ENCODE assay signal across 17 cellular contexts in genomic region chr1:156880473-156880872, GRCh38. TPM values are rescaled to one million over a fixed set of nuclear protein-coding genes. Genes with fewer than 3 reads are reported as not detected.
DNase-seq lines count a peak whose midpoint lies in the region; TF ChIP-seq lines count a peak whose summit lies in the region.
"Had no signal": no experiment of that assay in that cellular context is flagged by ENCODE, and none has a peak within 500 bp of the region (broad histone marks: within the 10 kb centered on the region; RNA-seq: fewer than 3 reads in every experiment).

No MANE protein-coding gene starts in this region.

- no peaks in the 10 kb centered on the region for H3F3A ChIP-seq in neural progenitor cell (ENCODE audit: low read depth)

- no peak for TF ChIP-seq POLR2A in ovary (IDR thresholded peaks at IDR 0.05)

- H3K27ac ChIP-seq in WERI-Rb-1: peak overlapping the region; percentile 46
- no peak overlapping the region for H3K27ac ChIP-seq in neural progenitor cell
- no peak overlapping the region for H3K27ac ChIP-seq in ovary
- H3K27ac ChIP-seq: BLaER1 treated with 17β-estradiol and CSF1 and Interleukin-3, amounts not matched to agents 10 nM and 100 nM; HL-60 had no signal

- no peak for TF ChIP-seq EP300 in ovary (IDR thresholded peaks at IDR 0.05)

- no peaks in the 10 kb centered on the region for H3K79me2 ChIP-seq in neural progenitor cell (ENCODE audit: low read depth)

- no peak for TF ChIP-seq CTCF in WERI-Rb-1 (IDR thresholded peaks at IDR 0.05; ENCODE audit: low read depth, low read length)
- no peak for TF ChIP-seq CTCF in neural progenitor cell (IDR thresholded peaks at IDR 0.05)
- no peak for TF ChIP-seq CTCF in ovary (IDR thresholded peaks at IDR 0.05)

- H3K4me1 Mint-ChIP-seq in neural progenitor cell: peaks cover 22% of the 10 kb centered on the region
- H3K4me1 Mint-ChIP-seq: CD4-positive, CD25-positive, alpha-beta regulatory T cell had no signal

- H3K9me3 ChIP-seq in WERI-Rb-1 (ENCODE audit: severe bottlenecking) (no peaks in the 10 kb centered on the region), neural progenitor cell (ENCODE audit: low read depth) (no peaks in the 10 kb centered on the region), ovary (no peaks in the 10 kb centered on the region)
- H3K9me3 ChIP-seq: BLaER1 treated with 17β-estradiol and CSF1 and Interleukin-3, amounts not matched to agents 10 nM and 100 nM; HAP-1 had no signal

- no peaks in the 10 kb centered on the region for H3K36me3 ChIP-seq in WERI-Rb-1
- H3K36me3 ChIP-seq in neural progenitor cell: no peaks in the 10 kb centered on the region
- no peaks in the 10 kb centered on the region for H3K36me3 ChIP-seq in ovary
- H3K36me3 ChIP-seq: BLaER1 treated with 17β-estradiol and CSF1 and Interleukin-3, amounts not matched to agents 10 nM and 100 nM; HAP-1 had no signal

- DNase-seq in NCI-H146 (lab: John Stamatoyannopoulos, UW): peak; percentile 37
- DNase-seq in NCI-H146 treated with DMSO at 0.1 percent for 48 hours (lab: John Stamatoyannopoulos, UW; ENCODE audit: unreplicated experiment): no peak
- peak; percentile 8 for DNase-seq in NCI-H2171 (lab: John Stamatoyannopoulos, UW)
- peak; percentile 63 for DNase-seq in WERI-Rb-1
- no peak for DNase-seq in neural progenitor cell (ENCODE audit: low spot score)
- DNase-seq in ovary: no peak
- DNase-seq in SK-N-DZ (ENCODE audit: low spot score): no peak
- DNase-seq: 8988T; AML-193; CD4-positive, CD25-positive, alpha-beta regulatory T cell; DMS79 treated with DMSO at 0.1 percent for 48 hours; EL; HFFc6 had no signal

- peak overlapping the region; percentile 35 for H3K4me3 Mint-ChIP-seq in neural progenitor cell
- H3K4me3 Mint-ChIP-seq: CD4-positive, CD25-positive, alpha-beta regulatory T cell; HFFc6 had no signal

- H3K4me1 ChIP-seq in neural progenitor cell (peaks cover 14% of the 10 kb centered on the region), ovary (ENCODE audit: insufficient read depth) (no peaks in the 10 kb centered on the region)
- H3K4me1 ChIP-seq: HAP-1 had no signal

- H3K27me3 Mint-ChIP-seq in neural progenitor cell (ENCODE audit: insufficient read depth, low read depth): peaks cover 29% of the 10 kb centered on the region

- H3K4me2 ChIP-seq in neural progenitor cell: no peak overlapping the region

- H3K27me3 ChIP-seq in WERI-Rb-1 (ENCODE audit: insufficient read depth, low read depth, severe bottlenecking): no peaks in the 10 kb centered on the region
- H3K27me3 ChIP-seq in neural progenitor cell: peaks cover 46% of the 10 kb centered on the region
- H3K27me3 ChIP-seq in ovary: no peaks in the 10 kb centered on the region
- H3K27me3 ChIP-seq: BLaER1 treated with 17β-estradiol and CSF1 and Interleukin-3, amounts not matched to agents 10 nM and 100 nM had no signal

- no peak overlapping the region for H3K9ac ChIP-seq in neural progenitor cell

- H3K36me3 Mint-ChIP-seq in neural progenitor cell: no peaks in the 10 kb centered on the region
- H3K36me3 Mint-ChIP-seq: CD4-positive, CD25-positive, alpha-beta regulatory T cell had no signal

- H3K4me3 ChIP-seq in WERI-Rb-1 (ENCODE audit: low read depth, low read length): no peak overlapping the region
- H3K4me3 ChIP-seq in neural progenitor cell: no peak overlapping the region
- H3K4me3 ChIP-seq in ovary: no peak overlapping the region
- H3K4me3 ChIP-seq: BLaER1 treated with 17β-estradiol and CSF1 and Interleukin-3, amounts not matched to agents 10 nM and 100 nM; HAP-1 had no signal

- no peaks in the 10 kb centered on the region for H3K9me3 Mint-ChIP-seq in neural progenitor cell
- H3K9me3 Mint-ChIP-seq: CD4-positive, CD25-positive, alpha-beta regulatory T cell; HFFc6 had no signal

- H3K27ac Mint-ChIP-seq in neural progenitor cell: no peak overlapping the region
- H3K27ac Mint-ChIP-seq: HFFc6 had no signal

- no peak overlapping the region for H2AFZ ChIP-seq in neural progenitor cell (replicated peaks)

- no peaks in the 10 kb centered on the region for H4K20me1 ChIP-seq in neural progenitor cell (ENCODE audit: low read depth)

- 55 to 69% (median 64%) methylated on average over 5 of the region's 5 CpGs for WGBS in ovary, 3 donors

- intact Hi-C loops in ovary (cut with DNase I): loop anchor here in 2 of 4 donors (10.0 kb wide), 2 partner anchors 106 to 176 kb away; partner anchors contain the start of gene CRABP2 (in 1 of the 2)

RNA-seq across cellular contexts. Expression of gene PEAR1, which starts 13.0 kb away (rescaled TPM):
- total RNA-seq in neural progenitor cell (ENCODE audit: low replicate concordance) (0.06 TPM in 1 of 2 replicates, not detected in the other), ovary (10 to 100 TPM in 5 of 7 donors, 1 to 10 TPM in 2; 4.3 to 20.2 (median 12.3) TPM)
- polyA plus RNA-seq in ovary: 10 to 100 TPM; 13.7 to 21.2 TPM
- polyA plus RNA-seq in SK-N-DZ (2014; cell fraction: cytosol; rRNA removed): 0.31 and 2.4 TPM in 2 replicates
- 3.7 and 4.1 TPM in 2 replicates for polyA plus RNA-seq in SK-N-DZ (2014; cell fraction: nucleus; rRNA removed)
- polyA plus RNA-seq: CD4-positive, CD25-positive, alpha-beta regulatory T cell had no signal

RNA-seq across cellular contexts. Expression of gene NTRK1, which starts 19.8 kb away (rescaled TPM):
- total RNA-seq in neural progenitor cell (ENCODE audit: low replicate concordance) (0.15 TPM in 1 of 2 replicates, not detected in the other), ovary (under 1 TPM in 4 of 7 donors, not detected in 3; 0.34 to 0.92 (median 0.41) TPM)
- polyA plus RNA-seq in ovary: under 1 TPM in 1 of 2 donors, not detected in 1; 0.11 TPM
- polyA plus RNA-seq in SK-N-DZ (2014; cell fraction: cytosol; rRNA removed): 11.7 and 16.8 TPM in 2 replicates
- 42.6 and 46.0 TPM in 2 replicates for polyA plus RNA-seq in SK-N-DZ (2014; cell fraction: nucleus; rRNA removed)

RNA-seq across cellular contexts. Expression of gene INSRR, which starts 21.6 kb away (rescaled TPM):
- not detected in 2 replicates for total RNA-seq in neural progenitor cell (ENCODE audit: low replicate concordance)
- under 1 TPM in 1 of 7 donors, not detected in 6; 0.15 TPM for total RNA-seq in ovary
- polyA plus RNA-seq in ovary: under 1 TPM in 1 of 2 donors, not detected in 1; 0.02 TPM
- 0.45 and 1.3 TPM in 2 replicates for polyA plus RNA-seq in SK-N-DZ (2014; cell fraction: cytosol; rRNA removed)
- polyA plus RNA-seq in SK-N-DZ (2014; cell fraction: nucleus; rRNA removed): 9.1 and 10.2 TPM in 2 replicates
- total RNA-seq: H1, HFFc6 had no signal
- polyA plus RNA-seq: CD4-positive, CD25-positive, alpha-beta regulatory T cell had no signal

RNA-seq across cellular contexts. Expression of gene LRRC71, which starts 40.0 kb away (rescaled TPM):
- total RNA-seq in neural progenitor cell (ENCODE audit: low replicate concordance) (not detected in 2 replicates), ovary (10 to 100 TPM in 1 of 7 donors, 1 to 10 TPM in 2, under 1 TPM in 2, not detected in 2; 0.36 to 11.1 (median 1.1) TPM)
- polyA plus RNA-seq in ovary: under 1 TPM in 1 of 2 donors, not detected in 1; 0.07 TPM
- not detected in 2 replicates for polyA plus RNA-seq in SK-N-DZ (2014; cell fraction: cytosol; rRNA removed)
- not detected in 2 replicates for polyA plus RNA-seq in SK-N-DZ (2014; cell fraction: nucleus; rRNA removed)
- total RNA-seq: CD4-positive, CD25-positive, alpha-beta regulatory T cell; H1 had no signal
- polyA plus RNA-seq: CD4-positive, CD25-positive, alpha-beta regulatory T cell had no signal

Comparison
In these comparisons a context has a peak if more than half of its experiments do, and no peak if none do; other contexts are left out.
1. DNase-seq: peak in NCI-H146 (single experiment), NCI-H2171 (single experiment) and WERI-Rb-1 (single experiment); none in NCI-H146 treated with DMSO at 0.1 percent for 48 hours (single experiment), neural progenitor cell (single experiment), ovary (0 of 5) and SK-N-DZ (single experiment).